8 cellular contexts compared by ENCODE assay signal in genomic region chr20:47353697-47354387, GRCh38. TPM values are rescaled to one million over a fixed set of nuclear protein-coding genes. Genes with fewer than 3 reads are reported as not detected.
DNase-seq lines count a peak whose midpoint lies in the region; ATAC-seq and TF ChIP-seq lines count a peak whose summit lies in the region.

No MANE protein-coding gene starts in this region.

- no peaks in the 10 kb centered on the region for H3K9me2 ChIP-seq in PC-3 (replicated peaks; ENCODE audit: low read length)

- H4K20me1 ChIP-seq in PC-3 (ENCODE audit: low read length) = no peaks in the 10 kb centered on the region

- no peaks in the 10 kb centered on the region for H3K9me3 ChIP-seq in PC-3 (ENCODE audit: low read length)
- no peaks in the 10 kb centered on the region for H3K9me3 ChIP-seq in parathyroid adenoma (ENCODE audit: control insufficient read depth, low read length)

- H3K27ac ChIP-seq in PC-3 (ENCODE audit: low read length) = peak overlapping the region; percentile 96; the same call in 1 of the 2 replicates
- H3K27ac ChIP-seq in parathyroid adenoma = peak overlapping the region; percentile 99

- peaks cover 18% of the 10 kb centered on the region for H3K36me3 Mint-ChIP-seq in effector memory CD8-positive, alpha-beta T cell (ENCODE audit: insufficient read depth)

- peak overlapping the region; percentile 79 for H3K4me2 ChIP-seq in PC-3 (ENCODE audit: low read length)
- peak overlapping the region; percentile 33 for H3K4me2 ChIP-seq in parathyroid adenoma (ENCODE audit: low read length)

- no peak for TF ChIP-seq CTCF in PC-3 (conservative IDR thresholded peaks at IDR 0.05; ENCODE audit: low read depth, low read length)
- TF ChIP-seq CTCF in parathyroid adenoma (IDR thresholded peaks at IDR 0.05) = no peak

- H3K4me1 ChIP-seq in PC-3 (ENCODE audit: insufficient read depth, low read length) (peaks cover 81% of the 10 kb centered on the region), parathyroid adenoma (peaks cover 81% of the 10 kb centered on the region)

- peak; percentile 31 for TF ChIP-seq POLR2A in GM18505 (IDR thresholded peaks at IDR 0.05; ENCODE audit: borderline replicate concordance, extremely low read depth, insufficient read depth, insufficient read length)

- H3K36me3 ChIP-seq in PC-3 (ENCODE audit: low read depth, low read length) = no peaks in the 10 kb centered on the region
- no peaks in the 10 kb centered on the region for H3K36me3 ChIP-seq in parathyroid adenoma (ENCODE audit: control insufficient read depth, insufficient read depth, low read length)

- peak overlapping the region; percentile 89 to 92 for H3K4me3 Mint-ChIP-seq in effector memory CD8-positive, alpha-beta T cell

- no TSS peak for BruUV-seq in PC-3 (replicated peaks; lab: Mats Ljungman, UMichigan)

- CTCF ChIA-PET in PC-3 (lab: Charles Lee) = interaction anchor here (0.7 kb wide), 1 partner anchor 30 kb away, joined by 6 read pairs; no protein-coding TSS in a partner anchor

- H3K79me2 ChIP-seq in PC-3 (ENCODE audit: low read length) = peaks cover 75% of the 10 kb centered on the region
- H3K79me2 ChIP-seq in parathyroid adenoma = peaks cover 26% of the 10 kb centered on the region

- ATAC-seq in GM18505 (IDR thresholded peaks at IDR 0.05; ENCODE audit: unreplicated experiment) (no peak), PC-3 (no peak), GM21528 (IDR thresholded peaks at IDR 0.05; ENCODE audit: low FRiP score, unreplicated experiment) (no peak)
- no peak for ATAC-seq in effector memory CD8-positive, alpha-beta T cell (replicated peaks)

- H3F3A ChIP-seq in PC-3 (ENCODE audit: low read length, unreplicated experiment) = peaks cover 12% of the 10 kb centered on the region

- H3K27me3 Mint-ChIP-seq in effector memory CD8-positive, alpha-beta T cell = no peaks in the 10 kb centered on the region

- H3K27me3 ChIP-seq in PC-3 (ENCODE audit: low read length) (no peaks in the 10 kb centered on the region), parathyroid adenoma (ENCODE audit: control insufficient read depth, insufficient read depth, low read length) (no peaks in the 10 kb centered on the region)

- no peaks in the 10 kb centered on the region for H3K9me3 Mint-ChIP-seq in effector memory CD8-positive, alpha-beta T cell

- intact Hi-C loops in PC-3 (cut with micrococcal nuclease) = no loop called here

- DNase-seq in PC-3 (no peak), putamen (ENCODE audit: low spot score) (no peak), NCI-H1092 (lab: John Stamatoyannopoulos, UW) (no peak), NK-92 (lab: John Stamatoyannopoulos, UW; ENCODE audit: unreplicated experiment) (no peak)
- DNase-seq in effector memory CD8-positive, alpha-beta T cell = no peak

- POLR2A ChIA-PET in PC-3 (lab: Charles Lee; ENCODE audit: unreplicated experiment) = interaction anchor here (0.6 kb wide), 1 partner anchor 1566 kb away, joined by 6 read pairs; no protein-coding TSS in a partner anchor

- H2AFZ ChIP-seq in PC-3 (ENCODE audit: low read length) (no peak overlapping the region), parathyroid adenoma (peak overlapping the region; percentile 13)

- H3K4me3 ChIP-seq in PC-3 (ENCODE audit: low read length) (peak overlapping the region; percentile 48; the same call in 1 of the 2 replicates), parathyroid adenoma (ENCODE audit: low read depth, low read length) (peak overlapping the region; percentile 33)

- peaks cover 38 to 52% of the 10 kb centered on the region in 2 donors for H3K4me1 Mint-ChIP-seq in effector memory CD8-positive, alpha-beta T cell (ENCODE audit: low read depth in 2 of 2)

- H3K9ac ChIP-seq in PC-3 (ENCODE audit: low read length) = no peak overlapping the region
- no peak overlapping the region for H3K9ac ChIP-seq in parathyroid adenoma

- H3K27ac Mint-ChIP-seq in effector memory CD8-positive, alpha-beta T cell = peak overlapping the region; percentile 96 to 99

RNA-seq across cellular contexts. Expression of gene ZMYND8, which starts 2.7 kb away (rescaled TPM):
- total RNA-seq in PC-3 (2014; rRNA removed) = 11.6 and 12.8 TPM in 2 replicates
